In the genomic region with DNA sequence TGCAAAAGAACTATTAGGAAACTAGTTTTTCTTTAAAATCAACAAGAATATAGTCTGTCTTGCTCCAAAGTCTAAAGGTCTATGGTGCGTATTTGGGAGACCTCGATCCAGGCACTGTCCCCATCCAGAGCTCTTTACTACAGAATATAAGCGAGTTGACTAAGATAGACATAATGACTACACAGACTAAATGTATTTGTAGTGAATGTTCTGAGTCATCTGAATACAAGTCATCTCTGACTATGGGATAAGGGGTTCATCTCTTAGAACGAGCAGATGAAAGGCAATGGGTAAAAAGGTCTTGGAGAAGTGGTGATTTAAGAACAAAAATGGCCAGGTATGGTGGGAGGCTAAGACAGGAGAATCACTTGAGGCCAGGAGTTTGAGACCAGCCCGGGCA, we compare ENCODE assay signal across 23 cellular contexts.
DNase-seq lines count a peak whose midpoint lies in the region; ATAC-seq, FAIRE-seq and TF ChIP-seq lines count a peak whose summit lies in the region.
"Had no signal": no experiment of that assay in that cellular context is flagged by ENCODE, and none has a peak within 500 bp of the region (broad histone marks: within the 10 kb centered on the region; RNA-seq: fewer than 3 reads in every experiment).

No MANE protein-coding gene starts in this region.

- no peak overlapping the region for H3K18ac ChIP-seq in neuronal stem cell (ENCODE audit: low read length)

- H3K4me1 ChIP-seq in Panc1 (ENCODE audit: control insufficient read depth, insufficient read depth, low read length) = peaks cover 3% of the 10 kb centered on the region; the same call in 1 of the 2 replicates
- H3K4me1 ChIP-seq in endothelial cell of umbilical vein (ENCODE audit: control insufficient read depth, extremely low read depth, insufficient read depth, low read length) = peaks cover 40% of the 10 kb centered on the region
- peaks cover 14 to 26% of the 10 kb centered on the region in 2 donors for H3K4me1 ChIP-seq in neuronal stem cell (ENCODE audit: control insufficient read depth in 2 of 2, insufficient read depth in 1 of 2, low read depth in 1 of 2, low read length in 2 of 2)
- peaks cover 22% of the 10 kb centered on the region for H3K4me1 ChIP-seq in hepatocyte (ENCODE audit: insufficient read depth)
- H3K4me1 ChIP-seq: transverse colon had no signal

- H3K27ac ChIP-seq in Panc1 (ENCODE audit: low read length) = peak overlapping the region; percentile 78; the same call in 1 of the 2 replicates
- H3K27ac ChIP-seq in endothelial cell of umbilical vein (ENCODE audit: insufficient read depth, low read depth, low read length) = peak overlapping the region; percentile 66
- no peak overlapping the region for H3K27ac ChIP-seq in neuronal stem cell (replicated peaks; ENCODE audit: low read length)
- H3K27ac ChIP-seq in hepatocyte = no peak overlapping the region
- H3K27ac ChIP-seq: gastrocnemius medialis, SJSA1, WERI-Rb-1 had no signal

- no peaks in the 10 kb centered on the region for H3K9me3 ChIP-seq in Panc1 (ENCODE audit: control insufficient read depth, insufficient read depth, low read depth, low read length)
- no peaks in the 10 kb centered on the region for H3K9me3 ChIP-seq in endothelial cell of umbilical vein (replicated peaks; ENCODE audit: control insufficient read depth, insufficient read depth, low read length)
- H3K9me3 ChIP-seq in neuronal stem cell (replicated peaks in 1 of 2; ENCODE audit: control insufficient read depth in 2 of 2, insufficient read depth in 1 of 2, low read depth in 1 of 2, low read length in 2 of 2) = no peaks in the 10 kb centered on the region
- H3K9me3 ChIP-seq in hepatocyte (ENCODE audit: low read depth) = no peaks in the 10 kb centered on the region
- H3K9me3 ChIP-seq: gastrocnemius medialis, SJSA1, transverse colon had no signal

- H3K4me3 ChIP-seq in Panc1 (ENCODE audit: low read depth in 2 of 2, low read length in 2 of 2) = no peak overlapping the region
- H3K4me3 ChIP-seq in endothelial cell of umbilical vein (replicated peaks in 1 of 3; ENCODE audit: insufficient read depth in 1 of 3, low read depth in 1 of 3, low read length in 3 of 3) = no peak overlapping the region
- no peak overlapping the region for H3K4me3 ChIP-seq in neuronal stem cell (ENCODE audit: low read length in 2 of 2)
- H3K4me3 ChIP-seq in hepatocyte = no peak overlapping the region
- H3K4me3 ChIP-seq: BLaER1, gastrocnemius medialis, GM12878, SJSA1, transverse colon had no signal

- no peak overlapping the region for H4K8ac ChIP-seq in neuronal stem cell (ENCODE audit: low read depth, low read length)

- H2BK15ac ChIP-seq in neuronal stem cell (ENCODE audit: low read length) = no peak overlapping the region

- H3K23ac ChIP-seq in neuronal stem cell (ENCODE audit: low read depth, low read length, poor library complexity) = no peak overlapping the region

- ATAC-seq in Panc1 = no peak; the same call in 1 of the 2 replicates
- ATAC-seq: gastrocnemius medialis, right cardiac atrium had no signal

- dilution Hi-C loops in endothelial cell of umbilical vein (cut with MboI; ENCODE audit: extremely low pct_ligation_motif_present, low sequenced_read_pairs) = no loop called here

- BruUV-seq in Panc1 (replicated peaks; lab: Mats Ljungman, UMichigan) = no TSS peak
- BruUV-seq in endothelial cell of umbilical vein (replicated peaks; lab: Mats Ljungman, UMichigan) = no TSS peak

- DNase-seq in EH (ENCODE audit: low read depth) (peak; percentile 34), Panc1 (ENCODE audit: low read depth, low spot score) (no peak), endothelial cell of umbilical vein (ENCODE audit: low read depth, low spot score) (peak; percentile 8), neuronal stem cell (ENCODE audit: low spot score) (no peak), hepatocyte (ENCODE audit: low spot score) (no peak), GM13977 (ENCODE audit: low spot score) (no peak), NCI-H1694 treated with DMSO at 0.1 percent for 48 hours (lab: John Stamatoyannopoulos, UW) (no peak)
- DNase-seq: activated CD4-positive, alpha-beta T cell treated with anti-CD3 and anti-CD28 coated beads, Interleukin-2, amount 10 ng/mL, durations not matched to agents 24 days and 14 days; activated gamma-delta T cell treated with Interleukin-2 at 50 U/mL for 16 hours; activated T-cell treated with anti-CD3 and anti-CD28 coated beads, Interleukin-2, amount 50 U/mL, for 4 hours; cerebellar nuclear complex; gastrocnemius medialis; NCI-H146; NCI-H446; posterior cingulate gyrus; T1000; transverse colon; WERI-Rb-1 had no signal

- no peaks in the 10 kb centered on the region for H3K36me3 ChIP-seq in Panc1 (ENCODE audit: control insufficient read depth, insufficient read depth, low read length)
- H3K36me3 ChIP-seq in endothelial cell of umbilical vein (ENCODE audit: control insufficient read depth in 2 of 2, extremely low read depth in 1 of 2, insufficient read depth in 2 of 2, low read length in 2 of 2) = no peaks in the 10 kb centered on the region
- no peaks in the 10 kb centered on the region for H3K36me3 ChIP-seq in neuronal stem cell (replicated peaks in 1 of 2; ENCODE audit: control insufficient read depth in 2 of 2, insufficient read depth in 2 of 2, low read length in 2 of 2)
- no peaks in the 10 kb centered on the region for H3K36me3 ChIP-seq in hepatocyte (replicated peaks; ENCODE audit: insufficient read depth, low read depth)
- H3K36me3 ChIP-seq: BLaER1, gastrocnemius medialis, SJSA1, transverse colon, WERI-Rb-1 had no signal

- no peak overlapping the region for H3K14ac ChIP-seq in neuronal stem cell (ENCODE audit: low read length)

- intact Hi-C loops in Panc1 (cut with micrococcal nuclease; ENCODE audit: unreplicated experiment) = no loop called here
- intact Hi-C loops in endothelial cell of umbilical vein (cut with micrococcal nuclease) = loop anchor here (2.0 kb wide), 1 partner anchor 44 kb away; no protein-coding TSS in a partner anchor

- peak overlapping the region; percentile 60 for H2AK5ac ChIP-seq in neuronal stem cell (ENCODE audit: low read depth, low read length)

- H3K79me2 ChIP-seq in endothelial cell of umbilical vein (ENCODE audit: control insufficient read depth, insufficient read depth, low read length) (no peaks in the 10 kb centered on the region), hepatocyte (no peaks in the 10 kb centered on the region)

- H3K27me3 ChIP-seq in Panc1 (ENCODE audit: control insufficient read depth, insufficient read depth, low read length) = no peaks in the 10 kb centered on the region
- no peaks in the 10 kb centered on the region for H3K27me3 ChIP-seq in endothelial cell of umbilical vein (ENCODE audit: control insufficient read depth in 2 of 2, insufficient read depth in 2 of 2, low read length in 2 of 2)
- H3K27me3 ChIP-seq in neuronal stem cell (ENCODE audit: control insufficient read depth in 3 of 3, insufficient read depth in 3 of 3, low read depth in 1 of 3, low read length in 3 of 3) = no peaks in the 10 kb centered on the region
- H3K27me3 ChIP-seq in hepatocyte = no peaks in the 10 kb centered on the region
- H3K27me3 ChIP-seq: BLaER1, gastrocnemius medialis, SJSA1, transverse colon had no signal

- H3K4me2 ChIP-seq in endothelial cell of umbilical vein (ENCODE audit: insufficient read depth, low read length) (no peak overlapping the region), neuronal stem cell (ENCODE audit: insufficient read depth, low read length, poor library complexity, severe bottlenecking) (no peak overlapping the region), hepatocyte (no peak overlapping the region)

- no peaks in the 10 kb centered on the region for H3K79me1 ChIP-seq in neuronal stem cell (ENCODE audit: low read depth, low read length)

- no peak overlapping the region for H2BK120ac ChIP-seq in neuronal stem cell (ENCODE audit: low read depth, low read length)

- H4K20me1 ChIP-seq in endothelial cell of umbilical vein (replicated peaks; ENCODE audit: control insufficient read depth, extremely low read depth, insufficient read depth, low read length) (no peaks in the 10 kb centered on the region), hepatocyte (ENCODE audit: insufficient read depth, poor library complexity, severe bottlenecking) (no peaks in the 10 kb centered on the region)
- H4K20me1 ChIP-seq: BLaER1 had no signal

- H2BK12ac ChIP-seq in neuronal stem cell (ENCODE audit: low read length) = no peak overlapping the region

- FAIRE-seq in endothelial cell of umbilical vein (lab: Jason Lieb, UNC) = no peak
- FAIRE-seq: endometrium, GM12878 had no signal

- TF ChIP-seq CTCF in Panc1 (IDR thresholded peaks at IDR 0.05) = no peak
- TF ChIP-seq CTCF in endothelial cell of umbilical vein (IDR thresholded peaks at IDR 0.05; ENCODE audit: extremely low read depth in 1 of 2, insufficient read depth in 1 of 2, low read depth in 1 of 2, low read length in 2 of 2) = no peak
- no peak for TF ChIP-seq CTCF in hepatocyte (IDR thresholded peaks at IDR 0.05; ENCODE audit: poor library complexity)
- no peak for TF ChIP-seq CTCF in GM13977 (IDR thresholded peaks at IDR 0.05; ENCODE audit: extremely low read depth, insufficient read depth, missing control alignments)

- in situ Hi-C loops in Panc1 (cut with HindIII; ENCODE audit: low pct_unique_long_range_greater_than_20kb, low sequenced_read_pairs) (no loop called here), GM13977 (cut with MboI; ENCODE audit: low pct_unique_long_range_greater_than_20kb, low sequenced_read_pairs, unreplicated experiment) (no loop called here)

- no peak overlapping the region for H2AFZ ChIP-seq in endothelial cell of umbilical vein (ENCODE audit: low read depth, low read length)
- no peak overlapping the region for H2AFZ ChIP-seq in neuronal stem cell (ENCODE audit: low read length)
- H2AFZ ChIP-seq in hepatocyte = no peak overlapping the region

- TF ChIP-seq POLR2A in endothelial cell of umbilical vein (IDR thresholded peaks at IDR 0.05; ENCODE audit: low read depth, low read length) = no peak

- H3K9me1 ChIP-seq in endothelial cell of umbilical vein (replicated peaks; ENCODE audit: control insufficient read depth, extremely low read depth, insufficient read depth, low read length) = no peaks in the 10 kb centered on the region

- POLR2A ChIA-PET in Panc1 (lab: Charles Lee) (no interaction called here), endothelial cell of umbilical vein (lab: Charles Lee) (no interaction called here)

- no peaks in the 10 kb centered on the region for H3K9me2 ChIP-seq in hepatocyte (replicated peaks; ENCODE audit: insufficient read depth)

- CTCF ChIA-PET in Panc1 (lab: Charles Lee) (no interaction called here), endothelial cell of umbilical vein (lab: Charles Lee) (no interaction called here)

- H4K91ac ChIP-seq in neuronal stem cell (ENCODE audit: low read depth, low read length, poor library complexity) = no peak overlapping the region

- H3K4ac ChIP-seq in neuronal stem cell (ENCODE audit: low read length) = no peak overlapping the region

- no CpG with 5 or more reads among the region's 5 CpGs for WGBS in neuronal stem cell (ENCODE audit: extremely low coverage in 2 of 2, insufficient read length in 2 of 2, insufficient replicate concordance in 1 of 2), 2 donors
- WGBS in hepatocyte (ENCODE audit: low lambda C conversion rate, missing lambda C conversion rate) = 89% methylated on average over 5 of the region's 5 CpGs

- no peak overlapping the region for H2BK5ac ChIP-seq in neuronal stem cell (ENCODE audit: low read length)

- H3K9ac ChIP-seq in endothelial cell of umbilical vein (replicated peaks; ENCODE audit: extremely low read depth, insufficient read depth, low read length) (no peak overlapping the region), neuronal stem cell (ENCODE audit: low read depth, low read length, poor library complexity) (no peak overlapping the region)
- H3K9ac ChIP-seq: BLaER1 had no signal

Comparison
In these comparisons a context has a peak if more than half of its experiments do, and no peak if none do; other contexts are left out.
1. DNase-seq: peak in EH (single experiment) and endothelial cell of umbilical vein (single experiment); none in Panc1 (single experiment), neuronal stem cell (single experiment), hepatocyte (single experiment), GM13977 (single experiment) and NCI-H1694 treated with DMSO at 0.1 percent for 48 hours (single experiment).
2. H3K27ac ChIP-seq: peak in Panc1 (single experiment) and endothelial cell of umbilical vein (single experiment); none in neuronal stem cell (single experiment) and hepatocyte (single experiment).